ENCODE assay signal across 28 cellular contexts in the genomic region with DNA sequence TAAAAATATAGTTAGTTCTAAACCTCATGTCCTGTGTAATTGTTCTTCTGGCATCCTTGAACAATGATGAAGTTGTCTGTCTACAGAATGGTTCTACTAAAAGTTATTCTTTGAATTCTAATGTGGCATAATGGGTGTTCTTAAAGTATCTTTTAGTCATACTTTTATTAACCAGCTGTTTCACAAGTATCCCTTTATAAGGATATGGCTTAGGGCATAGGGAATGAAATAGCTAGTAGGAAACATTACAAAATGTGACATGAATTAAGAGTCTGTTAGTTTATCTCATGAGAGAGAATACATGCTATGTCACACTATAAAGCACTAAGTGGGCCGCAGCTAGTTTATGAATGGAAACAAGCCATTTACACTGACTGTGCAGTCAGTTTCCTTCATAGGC. TPM values are rescaled to one million over a fixed set of nuclear protein-coding genes. Genes with fewer than 3 reads are reported as not detected.
"Had no signal": no experiment of that assay in that cellular context is flagged by ENCODE, and none has a peak within 500 bp of the region (broad histone marks: within the 10 kb centered on the region; RNA-seq: fewer than 3 reads in every experiment).

No MANE protein-coding gene starts in this region.

- H3K27ac Mint-ChIP-seq: dendritic cell treated with granulocyte-macrophage colony-stimulating factor and Interleukin-4, amounts not matched to agents 40 ng/mL and 50 ng/mL, for 4 days; endodermal cell; naive thymus-derived CD4-positive, alpha-beta T cell; nephron; neural progenitor cell; stimulated activated memory B cell treated with anti-CD40 and anti-IgM and Interleukin-4, amounts not matched to agents 10 μg/mL and 1 μg/mL and 100 μg/mL, for 72 hours had no signal

- H3K4me3 Mint-ChIP-seq: dendritic cell treated with granulocyte-macrophage colony-stimulating factor and Interleukin-4, amounts not matched to agents 40 ng/mL and 50 ng/mL, for 4 days; endodermal cell; naive thymus-derived CD4-positive, alpha-beta T cell; nephron; neural progenitor cell; stimulated activated memory B cell treated with anti-CD40 and anti-IgM and Interleukin-4, amounts not matched to agents 10 μg/mL and 1 μg/mL and 100 μg/mL, for 72 hours had no signal

- H3K9me3 Mint-ChIP-seq: dendritic cell treated with granulocyte-macrophage colony-stimulating factor and Interleukin-4, amounts not matched to agents 40 ng/mL and 50 ng/mL, for 4 days; endodermal cell; naive thymus-derived CD4-positive, alpha-beta T cell; nephron; neural progenitor cell; stimulated activated memory B cell treated with anti-CD40 and anti-IgM and Interleukin-4, amounts not matched to agents 10 μg/mL and 1 μg/mL and 100 μg/mL, for 72 hours had no signal

- H3K27ac ChIP-seq: colonic mucosa, esophagus muscularis mucosa, foreskin keratinocyte, neural progenitor cell, ovary, psoas muscle, sigmoid colon, thoracic aorta, vagina had no signal

- H3K4me2 ChIP-seq: neural progenitor cell had no signal

- H3K9me3 ChIP-seq: colonic mucosa, esophagus muscularis mucosa, ovary, psoas muscle, sigmoid colon, spleen, thoracic aorta, vagina had no signal

- H2AFZ ChIP-seq: neural progenitor cell had no signal

- H3K4me1 ChIP-seq: colonic mucosa, neural progenitor cell, psoas muscle, vagina had no signal

- DNase-seq: colonic mucosa; effector CD8-positive, alpha-beta T cell; endodermal cell; foreskin keratinocyte; head of caudate nucleus; mesenchymal stem cell; midbrain; naive thymus-derived CD4-positive, alpha-beta T cell; nucleus accumbens; ovary; posterior cingulate gyrus; psoas muscle; sigmoid colon; spleen; stimulated activated CD4-positive, alpha-beta T cell treated with anti-CD3 and anti-CD28 coated beads, Interleukin-4, amount 100 ng/mL, for 4 hours; stimulated activated naive CD8-positive, alpha-beta T cell treated with anti-CD3 and anti-CD28 coated beads, Interleukin-15, Interleukin-2, amounts not matched to agents 100 U/mL and 50 U/mL, for 24 hours; trophoblast cell had no signal

- H3K36me3 Mint-ChIP-seq: naive thymus-derived CD4-positive, alpha-beta T cell; neural progenitor cell; stimulated activated memory B cell treated with anti-CD40 and anti-IgM and Interleukin-4, amounts not matched to agents 10 μg/mL and 1 μg/mL and 100 μg/mL, for 72 hours had no signal

- H3K27me3 Mint-ChIP-seq: dendritic cell treated with granulocyte-macrophage colony-stimulating factor and Interleukin-4, amounts not matched to agents 40 ng/mL and 50 ng/mL, for 4 days; stimulated activated memory B cell treated with anti-CD40 and anti-IgM and Interleukin-4, amounts not matched to agents 10 μg/mL and 1 μg/mL and 100 μg/mL, for 72 hours had no signal

- H3K4me3 ChIP-seq: colonic mucosa, esophagus muscularis mucosa, neural progenitor cell, ovary, psoas muscle, sigmoid colon, spleen, thoracic aorta, vagina had no signal

- H3K36me3 ChIP-seq: colonic mucosa, neural progenitor cell, ovary, sigmoid colon, thoracic aorta had no signal

- H3K27me3 ChIP-seq: colonic mucosa, esophagus muscularis mucosa, foreskin keratinocyte, neural progenitor cell, ovary, sigmoid colon, spleen, vagina had no signal

- H3K4me1 Mint-ChIP-seq: endodermal cell; naive thymus-derived CD4-positive, alpha-beta T cell; neural progenitor cell; stimulated activated memory B cell treated with anti-CD40 and anti-IgM and Interleukin-4, amounts not matched to agents 10 μg/mL and 1 μg/mL and 100 μg/mL, for 72 hours had no signal

- H3K9ac ChIP-seq: neural progenitor cell had no signal

RNA-seq across cellular contexts. Expression of a gene that starts 26.3 kb away (rescaled TPM):
- total RNA-seq: epithelial cell of proximal tubule, left lobe of liver, skeletal muscle tissue had no signal
- polyA plus RNA-seq: fibroblast of lung; naive thymus-derived CD4-positive, alpha-beta T cell; ovary had no signal
